In the genomic region with DNA sequence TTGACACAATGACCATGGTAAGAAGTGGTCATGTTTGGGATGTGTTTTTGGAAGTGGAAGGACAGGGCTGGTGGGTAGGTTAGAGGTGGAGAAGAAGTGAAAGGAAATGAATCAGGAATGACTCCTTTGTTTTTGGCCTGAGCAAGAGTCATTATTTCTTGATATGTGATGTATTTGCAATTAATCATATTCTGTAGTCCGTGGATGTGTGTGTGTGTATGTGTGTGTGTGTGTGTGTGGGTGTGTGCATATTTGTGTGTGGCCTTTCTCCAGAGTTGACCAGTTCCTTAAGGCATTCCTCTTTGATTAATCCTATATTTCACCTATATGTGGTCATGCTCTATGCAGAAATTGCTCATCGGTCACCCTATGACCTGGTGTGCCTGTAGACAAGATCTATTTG, we compare ENCODE assay signal across 1 cellular context.
TF ChIP-seq lines count a peak whose summit lies in the region.

No MANE protein-coding gene starts in this region.

TF ChIP-seq in SK-N-SH treated with all-trans-retinoic acid at 6 μM for 48 hours, 23 proteins besides CTCF, POLR2A, EP300 and RAD21 (continued from another document):
- TF ChIP-seq, protein P1, sequence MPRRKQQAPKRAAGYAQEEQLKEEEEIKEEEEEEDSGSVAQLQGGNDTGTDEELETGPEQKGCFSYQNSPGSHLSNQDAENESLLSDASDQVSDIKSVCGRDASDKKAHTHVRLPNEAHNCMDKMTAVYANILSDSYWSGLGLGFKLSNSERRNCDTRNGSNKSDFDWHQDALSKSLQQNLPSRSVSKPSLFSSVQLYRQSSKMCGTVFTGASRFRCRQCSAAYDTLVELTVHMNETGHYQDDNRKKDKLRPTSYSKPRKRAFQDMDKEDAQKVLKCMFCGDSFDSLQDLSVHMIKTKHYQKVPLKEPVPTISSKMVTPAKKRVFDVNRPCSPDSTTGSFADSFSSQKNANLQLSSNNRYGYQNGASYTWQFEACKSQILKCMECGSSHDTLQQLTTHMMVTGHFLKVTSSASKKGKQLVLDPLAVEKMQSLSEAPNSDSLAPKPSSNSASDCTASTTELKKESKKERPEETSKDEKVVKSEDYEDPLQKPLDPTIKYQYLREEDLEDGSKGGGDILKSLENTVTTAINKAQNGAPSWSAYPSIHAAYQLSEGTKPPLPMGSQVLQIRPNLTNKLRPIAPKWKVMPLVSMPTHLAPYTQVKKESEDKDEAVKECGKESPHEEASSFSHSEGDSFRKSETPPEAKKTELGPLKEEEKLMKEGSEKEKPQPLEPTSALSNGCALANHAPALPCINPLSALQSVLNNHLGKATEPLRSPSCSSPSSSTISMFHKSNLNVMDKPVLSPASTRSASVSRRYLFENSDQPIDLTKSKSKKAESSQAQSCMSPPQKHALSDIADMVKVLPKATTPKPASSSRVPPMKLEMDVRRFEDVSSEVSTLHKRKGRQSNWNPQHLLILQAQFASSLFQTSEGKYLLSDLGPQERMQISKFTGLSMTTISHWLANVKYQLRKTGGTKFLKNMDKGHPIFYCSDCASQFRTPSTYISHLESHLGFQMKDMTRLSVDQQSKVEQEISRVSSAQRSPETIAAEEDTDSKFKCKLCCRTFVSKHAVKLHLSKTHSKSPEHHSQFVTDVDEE (CRISPR knock-in tag; IDR thresholded peaks at IDR 0.05) = no peak
